ENCODE assay signal across 12 cellular contexts in genomic region chr1:85583355-85584263, GRCh38. TPM values are rescaled to one million over a fixed set of nuclear protein-coding genes. Genes with fewer than 3 reads are reported as not detected.
DNase-seq lines count a peak whose midpoint lies in the region; ATAC-seq and TF ChIP-seq lines count a peak whose summit lies in the region.
"Had no signal": no experiment of that assay in that cellular context is flagged by ENCODE, and none has a peak within 500 bp of the region (broad histone marks: within the 10 kb centered on the region; RNA-seq: fewer than 3 reads in every experiment).

No MANE protein-coding gene starts in this region.

- TF ChIP-seq CTCF in ascending aorta (IDR thresholded peaks at IDR 0.05): no peak

- no peak for ATAC-seq in activated T-cell treated with anti-CD3 and anti-CD28 coated beads, Interleukin-2, amount 50 U/mL, for 72 hours (replicated peaks in 1 of 2)
- ATAC-seq in natural killer cell treated with Interleukin-12 subunit alpha and Interleukin-12 subunit beta and Interleukin-15 and Interleukin-18, amount 100 ng/mL, for 72 hours: no peak

- H3K4me3 Mint-ChIP-seq in activated T-cell treated with anti-CD3 and anti-CD28 coated beads, Interleukin-2, amount 50 U/mL, for 72 hours: no peak overlapping the region
- H3K4me3 Mint-ChIP-seq in natural killer cell treated with Interleukin-12 subunit alpha and Interleukin-12 subunit beta and Interleukin-15 and Interleukin-18, amount 100 ng/mL, for 72 hours: no peak overlapping the region

- H3K4me3 ChIP-seq in GM23248 (peak overlapping the region; percentile 98), ascending aorta (peak overlapping the region; percentile 62 to 88), iPS-11a (ENCODE audit: low read depth, low read length) (peak overlapping the region; percentile 95), skeletal muscle cell (ENCODE audit: low read depth, low read length) (peak overlapping the region; percentile 71)

- intact Hi-C loops in ascending aorta (cut with DNase I): loop anchor here (5.0 kb wide), 1 partner anchor 44 kb away; no protein-coding TSS in a partner anchor

- peak overlapping the region; percentile 100 for H3K9ac ChIP-seq in GM23248

- peak overlapping the region; percentile 89 for H3K4me2 ChIP-seq in GM23248 (ENCODE audit: unreplicated experiment)

- H3K27me3 ChIP-seq in GM23248 (replicated peaks; ENCODE audit: insufficient read depth) (no peaks in the 10 kb centered on the region), ascending aorta (no peaks in the 10 kb centered on the region)

- H3K79me2 ChIP-seq in GM23248 (ENCODE audit: insufficient read depth): peaks cover 64% of the 10 kb centered on the region

- no peak overlapping the region for H2AFZ ChIP-seq in GM23248

- no peak overlapping the region for H3K27ac Mint-ChIP-seq in activated T-cell treated with anti-CD3 and anti-CD28 coated beads, Interleukin-2, amount 50 U/mL, for 72 hours
- H3K27ac Mint-ChIP-seq in natural killer cell treated with Interleukin-12 subunit alpha and Interleukin-12 subunit beta and Interleukin-15 and Interleukin-18, amount 100 ng/mL, for 72 hours: no peak overlapping the region

- in situ Hi-C loops in GM23248 (cut with MboI): no loop called here

- H3K4me1 ChIP-seq in GM23248 (ENCODE audit: insufficient read depth) (peaks cover 27% of the 10 kb centered on the region), ascending aorta (peaks cover 0 to 3% of the 10 kb centered on the region in 2 donors)

- no peaks in the 10 kb centered on the region for H3K9me2 ChIP-seq in GM23248 (ENCODE audit: insufficient read depth)

- peaks cover 2% of the 10 kb centered on the region in 2 donors for H3K36me3 Mint-ChIP-seq in activated T-cell treated with anti-CD3 and anti-CD28 coated beads, Interleukin-2, amount 50 U/mL, for 72 hours (ENCODE audit: insufficient read depth in 2 of 2)
- H3K36me3 Mint-ChIP-seq in natural killer cell treated with Interleukin-12 subunit alpha and Interleukin-12 subunit beta and Interleukin-15 and Interleukin-18, amount 100 ng/mL, for 72 hours: no peaks in the 10 kb centered on the region

- H3K9me3 ChIP-seq in GM23248 (ENCODE audit: low read depth): no peaks in the 10 kb centered on the region
- no peaks in the 10 kb centered on the region for H3K9me3 ChIP-seq in ascending aorta

- H3K27ac ChIP-seq in GM23248 (peak overlapping the region; percentile 96), ascending aorta (peak overlapping the region; percentile 92 to 96)
- H3K27ac ChIP-seq: WERI-Rb-1 had no signal

- DNase-seq in GM23248 (no peak), ascending aorta (ENCODE audit: low spot score in 2 of 2) (no peak), skeletal muscle cell (ENCODE audit: low read depth) (no peak), ecto neural progenitor cell (ENCODE audit: low spot score) (no peak), hepatic stellate cell (ENCODE audit: low spot score) (no peak)
- no peak for DNase-seq in activated T-cell treated with anti-CD3 and anti-CD28 coated beads, Interleukin-2, amount 50 U/mL, for 72 hours
- DNase-seq in natural killer cell treated with Interleukin-12 subunit alpha and Interleukin-12 subunit beta and Interleukin-15 and Interleukin-18, amount 100 ng/mL, for 72 hours (ENCODE audit: low spot score): no peak
- DNase-seq: activated effector memory CD4-positive, alpha-beta T cell treated with Interleukin-2 at 50 U/mL for 16 hours; GOT3; NCI-H1105; WERI-Rb-1 had no signal

- H3K27me3 Mint-ChIP-seq in activated T-cell treated with anti-CD3 and anti-CD28 coated beads, Interleukin-2, amount 50 U/mL, for 72 hours (ENCODE audit: low read depth): peaks cover 64% of the 10 kb centered on the region
- H3K27me3 Mint-ChIP-seq in natural killer cell treated with Interleukin-12 subunit alpha and Interleukin-12 subunit beta and Interleukin-15 and Interleukin-18, amount 100 ng/mL, for 72 hours: peaks cover 39 to 43% of the 10 kb centered on the region in 2 donors

- H3K36me3 ChIP-seq in GM23248 (ENCODE audit: low read depth): peaks cover 22% of the 10 kb centered on the region
- H3K36me3 ChIP-seq in ascending aorta: peaks cover 30 to 33% of the 10 kb centered on the region in 2 donors
- H3K36me3 ChIP-seq: WERI-Rb-1 had no signal

- H4K20me1 ChIP-seq in GM23248 (ENCODE audit: insufficient read depth): peaks cover 11% of the 10 kb centered on the region; the same call in 1 of the 2 replicates

- H3K4me1 Mint-ChIP-seq in activated T-cell treated with anti-CD3 and anti-CD28 coated beads, Interleukin-2, amount 50 U/mL, for 72 hours (ENCODE audit: low read depth): peaks cover 26% of the 10 kb centered on the region
- peaks cover 0 to 10% of the 10 kb centered on the region in 2 donors for H3K4me1 Mint-ChIP-seq in natural killer cell treated with Interleukin-12 subunit alpha and Interleukin-12 subunit beta and Interleukin-15 and Interleukin-18, amount 100 ng/mL, for 72 hours (ENCODE audit: low read depth in 2 of 2)

- H3F3A ChIP-seq in GM23248 (ENCODE audit: insufficient read depth): peaks cover 69% of the 10 kb centered on the region

- 47 to 50% methylated on average over 7 of the region's 7 CpGs for WGBS in GM23248 (ENCODE audit: low coverage in 1 of 2, low lambda C conversion rate in 2 of 2, missing lambda C conversion rate in 2 of 2), 2 experiments

- no peaks in the 10 kb centered on the region for H3K9me3 Mint-ChIP-seq in activated T-cell treated with anti-CD3 and anti-CD28 coated beads, Interleukin-2, amount 50 U/mL, for 72 hours
- H3K9me3 Mint-ChIP-seq in natural killer cell treated with Interleukin-12 subunit alpha and Interleukin-12 subunit beta and Interleukin-15 and Interleukin-18, amount 100 ng/mL, for 72 hours: no peaks in the 10 kb centered on the region

RNA-seq across cellular contexts. Expression of gene CCN1, which starts 3.0 kb away (rescaled TPM):
- 93.5 and 106 TPM in 2 replicates for total RNA-seq in GM23248 (2014; rRNA removed; shearing (Covaris generic))
- polyA plus RNA-seq in GM23248 (2016; fragmentation: Nextera tagmentation; extraction: Ambion mirVana): 930 and 943 TPM in 2 replicates
- 933 TPM for total RNA-seq in ascending aorta
- under 1 TPM in 1 of 2 donors, not detected in 1; 0.16 TPM for total RNA-seq in activated T-cell treated with anti-CD3 and anti-CD28 coated beads, Interleukin-2, amount 50 U/mL, for 72 hours
- total RNA-seq in natural killer cell treated with Interleukin-12 subunit alpha and Interleukin-12 subunit beta and Interleukin-15 and Interleukin-18, amount 100 ng/mL, for 72 hours: not detected

Comparison
In these comparisons a context has a peak if more than half of its experiments do, and no peak if none do; other contexts are left out.
1. RNA of gene CCN1, which starts 3.0 kb away (total RNA-seq): 933 TPM in ascending aorta (single experiment) and 93.5 to 106 TPM in GM23248; 0.16 TPM in activated T-cell treated with anti-CD3 and anti-CD28 coated beads, Interleukin-2, amount 50 U/mL, for 72 hours and not detected in natural killer cell treated with Interleukin-12 subunit alpha and Interleukin-12 subunit beta and Interleukin-15 and Interleukin-18, amount 100 ng/mL, for 72 hours; every median in the first group is over 10 times any median in the second.
2. Peak in every context shown above with its lines, with median percentiles within 50 percentile points of each other: H3K4me3 ChIP-seq.